Comparison of ENCODE assay signal across 8 cellular contexts in genomic region chr15:74799843-74800558, GRCh38. TPM values are rescaled to one million over a fixed set of nuclear protein-coding genes. Genes with fewer than 3 reads are reported as not detected.
DNase-seq lines count a peak whose midpoint lies in the region; ATAC-seq lines count a peak whose summit lies in the region.

No MANE protein-coding gene starts in this region.

- ATAC-seq in HG03064 (IDR thresholded peaks at IDR 0.05; ENCODE audit: low read depth, unreplicated experiment) = peak; percentile 70

- DNase-seq in SIG-M5 treated with dmso at 0.1 percent for 504 hours (lab: John Stamatoyannopoulos, UW; ENCODE audit: unreplicated experiment) (peak; percentile 77), SIG-M5 (lab: John Stamatoyannopoulos, UW) (no peak), NOMO-1 (lab: John Stamatoyannopoulos, UW; ENCODE audit: unreplicated experiment in 2 of 2) (peak; percentile 77 to 92), epidermal melanocyte (ENCODE audit: insufficient read length, low spot score) (peak; percentile 64), myocyte (ENCODE audit: low read depth) (peak; percentile 72)
- peak; percentile 95 for DNase-seq in activated CD8-positive, alpha-beta memory T cell treated with anti-CD3 and anti-CD28 coated beads, Interleukin-2, amount 50 U/mL, for 48 hours
- peak; percentile 75 for DNase-seq in stimulated activated naive CD4-positive, alpha-beta T cell treated with Interleukin-2 at 50 U/mL for 16 hours (lab: John Stamatoyannopoulos, UW)

RNA-seq across cellular contexts. Expression of gene LMAN1L, which starts 12.6 kb away (rescaled TPM):
- not detected in 2 replicates for total RNA-seq in myocyte
- polyA plus RNA-seq in myocyte (2012) = not detected

RNA-seq across cellular contexts. Expression of gene CSK, which starts 18.1 kb away (rescaled TPM):
- total RNA-seq in myocyte = 20.1 and 21.0 TPM in 2 replicates
- polyA plus RNA-seq in myocyte (2012) = 34.7 TPM

RNA-seq across cellular contexts. Expression of gene CPLX3, which starts 26.4 kb away (rescaled TPM):
- total RNA-seq in myocyte = not detected in 2 replicates
- not detected for polyA plus RNA-seq in myocyte (2012)

RNA-seq across cellular contexts. Expression of gene ULK3, which starts 43.0 kb away (rescaled TPM):
- total RNA-seq in myocyte = 75.0 and 80.5 TPM in 2 replicates
- 36.8 TPM for polyA plus RNA-seq in myocyte (2012)

RNA-seq across cellular contexts. Expression of gene CYP1A2, which starts 51.4 kb away (rescaled TPM):
- total RNA-seq in myocyte = not detected in 2 replicates
- not detected for polyA plus RNA-seq in myocyte (2012)
